30 cellular contexts compared by ENCODE assay signal in the genomic region with DNA sequence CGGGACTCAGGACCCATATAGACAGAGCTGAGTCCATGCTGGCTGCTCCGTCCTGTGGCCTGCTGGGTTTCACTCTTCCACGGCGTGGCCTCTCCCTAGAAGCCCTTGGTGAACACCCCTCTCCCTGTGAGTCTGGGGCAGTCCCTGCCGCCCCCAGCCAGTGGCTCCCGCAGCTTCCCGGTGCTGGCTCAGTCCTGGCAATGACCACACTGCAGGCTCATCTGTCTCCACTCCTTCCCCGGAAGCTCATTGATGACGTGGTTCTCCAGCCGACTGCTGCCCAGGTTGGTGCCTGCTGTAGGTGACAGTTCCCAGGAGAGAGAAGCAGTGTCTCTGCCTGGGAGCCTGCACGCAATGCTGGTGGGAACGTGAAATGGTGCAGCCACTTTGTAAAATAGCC. TPM values are rescaled to one million over a fixed set of nuclear protein-coding genes. Genes with fewer than 3 reads are reported as not detected.
"Had no signal": no experiment of that assay in that cellular context is flagged by ENCODE, and none has a peak within 500 bp of the region (broad histone marks: within the 10 kb centered on the region; RNA-seq: fewer than 3 reads in every experiment).

No MANE protein-coding gene starts in this region.

- H3K4me3 Mint-ChIP-seq: activated CD4-positive, alpha-beta memory T cell treated with anti-CD3 and anti-CD28 coated beads, Interleukin-2, amount 10 ng/mL, durations not matched to agents 7 days and 5 days; activated CD4-positive, alpha-beta T cell treated with anti-CD3 and anti-CD28 coated beads, Interleukin-2, amount 10 ng/mL, durations not matched to agents 7 days and 5 days; activated T-cell treated with anti-CD3 and anti-CD28 coated beads, Interleukin-2, amount 50 U/mL, for 72 hours; T-helper 17 cell had no signal

- H3K27me3 ChIP-seq: breast epithelium, esophagus squamous epithelium, heart right ventricle, left lung, testis, transverse colon, uterus had no signal

- H3K27ac ChIP-seq: breast epithelium, epithelial cell of prostate, esophagus squamous epithelium, heart right ventricle, left lung, parathyroid adenoma, testis, transverse colon, uterus had no signal

- H3K79me2 ChIP-seq: parathyroid adenoma had no signal

- ATAC-seq: activated naive CD4-positive, alpha-beta T cell treated with anti-CD3 and anti-CD28 coated beads, Interleukin-2, amount 50 U/mL, for 72 hours; activated T-cell treated with anti-CD3 and anti-CD28 coated beads, Interleukin-2, amount 50 U/mL, for 72 hours; heart right ventricle; left lung; right cardiac atrium; stimulated activated naive CD8-positive, alpha-beta T cell treated with anti-CD3 and anti-CD28 coated beads, Interleukin-15, Interleukin-2, amounts not matched to agents 100 U/mL and 50 U/mL, for 24 hours; T-helper 17 cell had no signal

- H3K36me3 ChIP-seq: breast epithelium, transverse colon, uterus had no signal

- H3K27ac Mint-ChIP-seq: activated CD4-positive, alpha-beta memory T cell treated with anti-CD3 and anti-CD28 coated beads, Interleukin-2, amount 10 ng/mL, durations not matched to agents 7 days and 5 days; activated CD4-positive, alpha-beta T cell treated with anti-CD3 and anti-CD28 coated beads, Interleukin-2, amount 10 ng/mL, durations not matched to agents 7 days and 5 days; T-helper 17 cell had no signal

- H2AFZ ChIP-seq: parathyroid adenoma had no signal

- H3K9ac ChIP-seq: parathyroid adenoma had no signal

- H3K4me1 ChIP-seq: breast epithelium, esophagus squamous epithelium, heart right ventricle, left lung, parathyroid adenoma, testis, transverse colon, uterus had no signal

- H3K9me3 ChIP-seq: esophagus squamous epithelium, left lung, testis, transverse colon, uterus had no signal

- H3K4me3 ChIP-seq: breast epithelium, esophagus squamous epithelium, heart right ventricle, left lung, lung, testis, transverse colon, uterus had no signal

- DNase-seq: activated CD4-positive, alpha-beta memory T cell treated with anti-CD3 and anti-CD28 coated beads, Interleukin-2, amount 10 ng/mL, durations not matched to agents 7 days and 5 days; activated CD4-positive, alpha-beta T cell treated with anti-CD3 and anti-CD28 coated beads for 1 hour; activated CD4-positive, alpha-beta T cell treated with anti-CD3 and anti-CD28 coated beads, Interleukin-2, amount 10 ng/mL, durations not matched to agents 7 days and 5 days; activated naive CD4-positive, alpha-beta T cell; activated T-cell treated with anti-CD3 and anti-CD28 coated beads, Interleukin-2, amount 50 U/mL, for 72 hours; central memory CD4-positive, alpha-beta T cell; dermis blood vessel endothelial cell; effector CD4-positive, alpha-beta T cell; esophagus squamous epithelium; foreskin melanocyte; heart right ventricle; left lung; mesendoderm; nucleus accumbens; stimulated activated CD4-positive, alpha-beta T cell treated with anti-CD3 and anti-CD28 coated beads, Interleukin-2, amount 100 ng/mL, for 48 hours; stimulated activated naive CD8-positive, alpha-beta T cell treated with anti-CD3 and anti-CD28 coated beads, Interleukin-15, Interleukin-2, amounts not matched to agents 100 U/mL and 50 U/mL, for 24 hours; T-helper 17 cell; T1000; testis; transverse colon; uterus had no signal

- H3K9me3 Mint-ChIP-seq: activated CD4-positive, alpha-beta memory T cell treated with anti-CD3 and anti-CD28 coated beads, Interleukin-2, amount 10 ng/mL, durations not matched to agents 7 days and 5 days; activated CD4-positive, alpha-beta T cell treated with anti-CD3 and anti-CD28 coated beads, Interleukin-2, amount 10 ng/mL, durations not matched to agents 7 days and 5 days; activated naive CD4-positive, alpha-beta T cell treated with anti-CD3 and anti-CD28 coated beads, Interleukin-2, amount 50 U/mL, for 72 hours; activated T-cell treated with anti-CD3 and anti-CD28 coated beads, Interleukin-2, amount 50 U/mL, for 72 hours had no signal

- H3K27me3 Mint-ChIP-seq: activated CD4-positive, alpha-beta memory T cell treated with anti-CD3 and anti-CD28 coated beads, Interleukin-2, amount 10 ng/mL, durations not matched to agents 7 days and 5 days; activated CD4-positive, alpha-beta T cell treated with anti-CD3 and anti-CD28 coated beads, Interleukin-2, amount 10 ng/mL, durations not matched to agents 7 days and 5 days; T-helper 17 cell had no signal

- H3K4me1 Mint-ChIP-seq: activated CD4-positive, alpha-beta T cell treated with anti-CD3 and anti-CD28 coated beads, Interleukin-2, amount 10 ng/mL, durations not matched to agents 7 days and 5 days had no signal

RNA-seq across cellular contexts. Expression of a gene that starts 2.0 kb away (rescaled TPM):
- total RNA-seq: esophagus squamous epithelium, glomerular endothelial cell, pulmonary artery endothelial cell, T-helper 17 cell, transverse colon had no signal
- polyA plus RNA-seq: neural cell had no signal
